1 cellular context compared by ENCODE assay signal in the genomic region with DNA sequence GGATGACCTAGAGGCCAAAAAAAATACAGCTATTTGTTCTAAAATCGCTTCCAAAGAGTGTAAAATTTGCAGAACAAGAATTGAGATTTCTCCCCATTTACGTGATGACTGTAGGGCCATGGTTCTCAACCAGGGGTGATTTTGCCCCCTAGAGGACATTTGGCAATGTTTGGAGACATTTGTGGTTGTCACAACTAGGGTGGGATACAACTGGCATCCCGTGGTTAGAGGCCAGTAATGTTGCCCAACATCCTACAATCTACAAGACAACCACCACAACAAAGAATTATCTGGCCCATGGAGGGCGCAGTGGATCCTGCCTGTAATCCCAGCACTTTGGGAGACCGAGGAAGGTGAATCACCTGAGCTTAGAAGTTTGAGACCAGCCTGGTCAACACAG.
TF ChIP-seq lines count a peak whose summit lies in the region.

No MANE protein-coding gene starts in this region.

TF ChIP-seq in HCT116, 20 proteins besides CTCF, POLR2A, EP300 and RAD21 (continued from another document):
- TF ChIP-seq, protein P1, sequence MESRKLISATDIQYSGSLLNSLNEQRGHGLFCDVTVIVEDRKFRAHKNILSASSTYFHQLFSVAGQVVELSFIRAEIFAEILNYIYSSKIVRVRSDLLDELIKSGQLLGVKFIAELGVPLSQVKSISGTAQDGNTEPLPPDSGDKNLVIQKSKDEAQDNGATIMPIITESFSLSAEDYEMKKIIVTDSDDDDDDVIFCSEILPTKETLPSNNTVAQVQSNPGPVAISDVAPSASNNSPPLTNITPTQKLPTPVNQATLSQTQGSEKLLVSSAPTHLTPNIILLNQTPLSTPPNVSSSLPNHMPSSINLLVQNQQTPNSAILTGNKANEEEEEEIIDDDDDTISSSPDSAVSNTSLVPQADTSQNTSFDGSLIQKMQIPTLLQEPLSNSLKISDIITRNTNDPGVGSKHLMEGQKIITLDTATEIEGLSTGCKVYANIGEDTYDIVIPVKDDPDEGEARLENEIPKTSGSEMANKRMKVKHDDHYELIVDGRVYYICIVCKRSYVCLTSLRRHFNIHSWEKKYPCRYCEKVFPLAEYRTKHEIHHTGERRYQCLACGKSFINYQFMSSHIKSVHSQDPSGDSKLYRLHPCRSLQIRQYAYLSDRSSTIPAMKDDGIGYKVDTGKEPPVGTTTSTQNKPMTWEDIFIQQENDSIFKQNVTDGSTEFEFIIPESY (IDR thresholded peaks at IDR 0.05; ENCODE audit: extremely low read depth, insufficient replicate concordance, low read length), result no peak
- no peak for TF ChIP-seq SP1 (IDR thresholded peaks at IDR 0.05; ENCODE audit: low read depth)
- TF ChIP-seq FOSL1 (IDR thresholded peaks at IDR 0.05; ENCODE audit: low read depth), result no peak
- TF ChIP-seq EZH2phosphoT487 (IDR thresholded peaks at IDR 0.05; ENCODE audit: borderline replicate concordance), result no peak
- no peak for TF ChIP-seq TCF7L2 (IDR thresholded peaks at IDR 0.05; ENCODE audit: borderline replicate concordance, extremely low read depth, insufficient read depth, insufficient read length)
